Comparison of ENCODE assay signal across 29 cellular contexts in genomic region chr3:116186128-116186527, GRCh38.
"Had no signal": no experiment of that assay in that cellular context is flagged by ENCODE, and none has a peak within 500 bp of the region (broad histone marks: within the 10 kb centered on the region; RNA-seq: fewer than 3 reads in every experiment).

No MANE protein-coding gene starts in this region.

- ATAC-seq: activated CD8-positive, alpha-beta T cell treated with anti-CD3 and anti-CD28 coated beads for 36 hours; activated T-cell treated with anti-CD3 and anti-CD28 coated beads, Interleukin-2, amount 50 U/mL, for 4 hours; activated T-helper 17 cell treated with anti-CD3 and anti-CD28 coated beads, Interleukin-2, amount 50 U/mL, for 72 hours; body of pancreas; effector memory CD8-positive, alpha-beta T cell; gastroesophageal sphincter; heart right ventricle; WTC11 had no signal

- DNase-seq: activated CD4-positive, alpha-beta T cell treated with anti-CD3 and anti-CD28 coated beads for 1 hour; activated CD4-positive, alpha-beta T cell treated with anti-CD3 and anti-CD28 coated beads for 48 hours; activated CD4-positive, alpha-beta T cell treated with anti-CD3 and anti-CD28 coated beads, Interleukin-2, amount 50 U/mL, for 1 hour; activated CD4-positive, alpha-beta T cell treated with anti-CD3 and anti-CD28 coated beads, Interleukin-2, amount 50 U/mL, for 48 hours; activated CD8-positive, alpha-beta memory T cell treated with anti-CD3 and anti-CD28 coated beads for 24 hours; activated CD8-positive, alpha-beta T cell treated with anti-CD3 and anti-CD28 coated beads for 36 hours; activated effector memory CD4-positive, alpha-beta T cell treated with Interleukin-2 at 50 U/mL for 16 hours; activated gamma-delta T cell treated with Interleukin-2 at 50 U/mL for 16 hours; activated naive CD4-positive, alpha-beta T cell treated with anti-CD3 and anti-CD28 coated beads, Interleukin-2, amount 50 U/mL, for 16 hours; activated naive CD4-positive, alpha-beta T cell treated with Interleukin-2 at 50 U/mL for 16 hours; activated T-cell treated with anti-CD3 and anti-CD28 coated beads, Interleukin-2, amount 50 U/mL, for 4 hours; amniotic stem cell; anterior cingulate cortex; body of pancreas; caudate nucleus; cortex of kidney; dermis blood vessel endothelial cell; effector CD4-positive, alpha-beta T cell; effector memory CD8-positive, alpha-beta T cell; erythroblast; foreskin melanocyte; heart right ventricle; T-helper 2 cell had no signal

- H3K27me3 Mint-ChIP-seq: activated CD8-positive, alpha-beta T cell treated with anti-CD3 and anti-CD28 coated beads for 36 hours; activated naive CD8-positive, alpha-beta T cell; effector memory CD8-positive, alpha-beta T cell had no signal

- H3K27ac Mint-ChIP-seq: activated CD8-positive, alpha-beta T cell treated with anti-CD3 and anti-CD28 coated beads for 36 hours; activated naive CD8-positive, alpha-beta T cell; activated T-helper 17 cell treated with anti-CD3 and anti-CD28 coated beads, Interleukin-2, amount 50 U/mL, for 72 hours; effector memory CD8-positive, alpha-beta T cell; WTC11 had no signal

- H3K27ac ChIP-seq: body of pancreas, esophagus muscularis mucosa, gastroesophageal sphincter, heart right ventricle, VCaP had no signal

- H3K36me3 Mint-ChIP-seq: activated naive CD8-positive, alpha-beta T cell; WTC11 had no signal

- H3K4me3 Mint-ChIP-seq: activated CD8-positive, alpha-beta T cell treated with anti-CD3 and anti-CD28 coated beads for 36 hours; activated naive CD8-positive, alpha-beta T cell; activated T-cell treated with anti-CD3 and anti-CD28 coated beads, Interleukin-2, amount 50 U/mL, for 4 hours; activated T-helper 17 cell treated with anti-CD3 and anti-CD28 coated beads, Interleukin-2, amount 50 U/mL, for 72 hours; effector memory CD8-positive, alpha-beta T cell; WTC11 had no signal

- H3K27me3 ChIP-seq: body of pancreas, esophagus muscularis mucosa, gastroesophageal sphincter, heart right ventricle had no signal

- H3K4me1 Mint-ChIP-seq: activated T-helper 17 cell treated with anti-CD3 and anti-CD28 coated beads, Interleukin-2, amount 50 U/mL, for 72 hours had no signal

- H3K9me3 ChIP-seq: body of pancreas, esophagus muscularis mucosa, gastroesophageal sphincter had no signal

- H3K4me1 ChIP-seq: body of pancreas, esophagus muscularis mucosa, gastroesophageal sphincter, heart right ventricle had no signal

- H3K4me3 ChIP-seq: body of pancreas, esophagus muscularis mucosa, gastroesophageal sphincter, heart right ventricle had no signal

- H3K9me3 Mint-ChIP-seq: activated CD8-positive, alpha-beta T cell treated with anti-CD3 and anti-CD28 coated beads for 36 hours; activated T-cell treated with anti-CD3 and anti-CD28 coated beads, Interleukin-2, amount 50 U/mL, for 4 hours had no signal

- H3K36me3 ChIP-seq: esophagus muscularis mucosa, gastroesophageal sphincter, heart right ventricle had no signal
